In genomic region chr2:30026091-30027055, GRCh38 we compare ENCODE assay signal across 8 cellular contexts.
A peak's percentile ranks its signal among the peaks of the same experiment; 100 is the strongest.
DNase-seq lines count a peak whose midpoint lies in the region; ATAC-seq and TF ChIP-seq lines count a peak whose summit lies in the region.

No MANE protein-coding gene starts in this region.

- 0 out of 2 replicates have a peak overlapping the region, but pooled peaks have one; percentile 12 for H2AFZ ChIP-seq in Loucy (ENCODE audit: low read length)

- ATAC-seq in HG03139 (IDR thresholded peaks at IDR 0.05; ENCODE audit: unreplicated experiment), result no peak

- no peaks in the 10 kb centered on the region for H3K9me2 ChIP-seq in Loucy (replicated peaks; ENCODE audit: low read depth, low read length)

- H3K9ac ChIP-seq in Loucy (ENCODE audit: low read depth, low read length, poor library complexity, severe bottlenecking), result no peak overlapping the region

- in situ Hi-C loops in astrocyte of the spinal cord (cut with HindIII; ENCODE audit: low sequenced_read_pairs), result no loop called here

- no peaks in the 10 kb centered on the region for H3K36me3 Mint-ChIP-seq in activated T-cell treated with anti-CD3 and anti-CD28 coated beads, Interleukin-2, amount 50 U/mL, for 24 hours (ENCODE audit: low read depth)

- peak; percentile 90 for TF ChIP-seq CTCF in Loucy (conservative IDR thresholded peaks at IDR 0.05; ENCODE audit: low read length)
- TF ChIP-seq CTCF in astrocyte of the spinal cord (IDR thresholded peaks at IDR 0.05; ENCODE audit: low read depth, low read length), result peak; percentile 75

- H3K27me3 Mint-ChIP-seq in activated T-cell treated with anti-CD3 and anti-CD28 coated beads, Interleukin-2, amount 50 U/mL, for 24 hours, result peaks cover 19% of the 10 kb centered on the region

- peaks cover 12% of the 10 kb centered on the region for H3K4me1 ChIP-seq in Loucy (ENCODE audit: insufficient read depth, low read length, poor library complexity, severe bottlenecking)

- H3K4me3 ChIP-seq in Loucy (ENCODE audit: low read length, poor library complexity, severe bottlenecking), result no peak overlapping the region
- no peak overlapping the region for H3K4me3 ChIP-seq in astrocyte of the spinal cord (ENCODE audit: low read depth, low read length)

- H4K20me1 ChIP-seq in Loucy (ENCODE audit: insufficient read depth, low read length, poor library complexity, severe bottlenecking), result no peaks in the 10 kb centered on the region

- DNase-seq in NCI-H2081 (lab: John Stamatoyannopoulos, UW), result peak; percentile 37 to 38
- no peak for DNase-seq in NCI-H2081 treated with DMSO at 0.1 percent for 48 hours (lab: John Stamatoyannopoulos, UW)
- DNase-seq in astrocyte of the spinal cord (ENCODE audit: low read depth, low spot score), result peak; percentile 24
- DNase-seq in iPS-NIHi7 (ENCODE audit: extremely low spot score), result peak; percentile 91
- peak; percentile 74 for DNase-seq in superior temporal gyrus (ENCODE audit: extremely low spot score)
- DNase-seq in activated T-cell treated with anti-CD3 and anti-CD28 coated beads, Interleukin-2, amount 50 U/mL, for 24 hours, result no peak

- no peaks in the 10 kb centered on the region for H3K79me2 ChIP-seq in Loucy (ENCODE audit: insufficient read depth, low read length)

- no peaks in the 10 kb centered on the region for H3F3A ChIP-seq in Loucy (ENCODE audit: low read depth)

- H3K4me3 Mint-ChIP-seq in activated T-cell treated with anti-CD3 and anti-CD28 coated beads, Interleukin-2, amount 50 U/mL, for 24 hours, result no peak overlapping the region

- no peak overlapping the region for H3K4me2 ChIP-seq in Loucy (ENCODE audit: low read depth, low read length, poor library complexity, severe bottlenecking)

- H3K27me3 ChIP-seq in Loucy (ENCODE audit: insufficient read depth, low read length, poor library complexity, severe bottlenecking), result no peaks in the 10 kb centered on the region

- no peaks in the 10 kb centered on the region for H3K9me3 Mint-ChIP-seq in activated T-cell treated with anti-CD3 and anti-CD28 coated beads, Interleukin-2, amount 50 U/mL, for 24 hours

- H3K36me3 ChIP-seq in Loucy (ENCODE audit: insufficient read depth, low read length), result no peaks in the 10 kb centered on the region

- no peak overlapping the region for H3K27ac Mint-ChIP-seq in activated T-cell treated with anti-CD3 and anti-CD28 coated beads, Interleukin-2, amount 50 U/mL, for 24 hours

- H3K9me3 ChIP-seq in Loucy (ENCODE audit: insufficient read depth, low read depth, low read length), result no peaks in the 10 kb centered on the region

- no peaks in the 10 kb centered on the region for H3K4me1 Mint-ChIP-seq in activated T-cell treated with anti-CD3 and anti-CD28 coated beads, Interleukin-2, amount 50 U/mL, for 24 hours (ENCODE audit: low read depth)

Comparison
In these comparisons a context has a peak if more than half of its experiments do, and no peak if none do; other contexts are left out.
1. DNase-seq: peak in NCI-H2081 (2 of 2), astrocyte of the spinal cord (single experiment), iPS-NIHi7 (single experiment) and superior temporal gyrus (single experiment); none in NCI-H2081 treated with DMSO at 0.1 percent for 48 hours (single experiment) and activated T-cell treated with anti-CD3 and anti-CD28 coated beads, Interleukin-2, amount 50 U/mL, for 24 hours (single experiment).